ENCODE assay signal across 8 cellular contexts in genomic region chr5:55407059-55407684, GRCh38.
A peak's percentile ranks its signal among the peaks of the same experiment; 100 is the strongest.
DNase-seq lines count a peak whose midpoint lies in the region; ATAC-seq, FAIRE-seq and TF ChIP-seq lines count a peak whose summit lies in the region.

No MANE protein-coding gene starts in this region.

- H3K18ac ChIP-seq in mesenchymal stem cell (ENCODE audit: low read depth in 1 of 2, low read length in 2 of 2) = no peak overlapping the region

- no peaks in the 10 kb centered on the region for H3K27me3 ChIP-seq in mesenchymal stem cell (ENCODE audit: control insufficient read depth in 1 of 2, insufficient read depth in 1 of 2, low read length in 2 of 2)

- H4K8ac ChIP-seq in mesenchymal stem cell (ENCODE audit: low read length) = no peak overlapping the region

- no peak overlapping the region for H2AK5ac ChIP-seq in mesenchymal stem cell (ENCODE audit: low read length, severe bottlenecking)

- H3K79me1 ChIP-seq in mesenchymal stem cell (replicated peaks; ENCODE audit: low read length, poor library complexity, severe bottlenecking) = peaks cover 7% of the 10 kb centered on the region

- no peak overlapping the region for H3K27ac ChIP-seq in mesenchymal stem cell (ENCODE audit: low read length, poor library complexity, severe bottlenecking)

- peak; percentile 7 for DNase-seq in NOMO-1 treated with DMSO at 0.1 percent for 48 hours (lab: John Stamatoyannopoulos, UW; ENCODE audit: unreplicated experiment)
- DNase-seq in NOMO-1 (lab: John Stamatoyannopoulos, UW; ENCODE audit: unreplicated experiment in 2 of 2) = no peak
- DNase-seq in NCI-H69 (lab: John Stamatoyannopoulos, UW) = peak; percentile 68
- peak; percentile 74 for DNase-seq in dermis blood vessel endothelial cell
- peak; percentile 68 for DNase-seq in mesenchymal stem cell
- DNase-seq in GM12891 (ENCODE audit: insufficient read length, low spot score) = no peak

- no peak overlapping the region for H2AFZ ChIP-seq in mesenchymal stem cell (ENCODE audit: low read depth, low read length)

- no peak for FAIRE-seq in GM12891 (lab: Jason Lieb, UNC)

- no peak overlapping the region for H2BK5ac ChIP-seq in mesenchymal stem cell (ENCODE audit: low read depth, low read length, poor library complexity, severe bottlenecking)

- no peak overlapping the region for H3K4me2 ChIP-seq in mesenchymal stem cell (ENCODE audit: low read length, poor library complexity, severe bottlenecking)

- H3K4me3 ChIP-seq in mesenchymal stem cell (ENCODE audit: insufficient read depth in 1 of 2, low read depth in 1 of 2, low read length in 2 of 2) = no peak overlapping the region

- no peak overlapping the region for H3K4ac ChIP-seq in mesenchymal stem cell (ENCODE audit: low read depth in 1 of 2, low read length in 2 of 2)

- 100% methylated on average over 1 of the region's 1 CpG for WGBS in mesenchymal stem cell

- no peak overlapping the region for H3K9ac ChIP-seq in mesenchymal stem cell (ENCODE audit: low read length)

- peaks cover 3% of the 10 kb centered on the region for H3K4me1 ChIP-seq in mesenchymal stem cell (ENCODE audit: control insufficient read depth, insufficient read depth, low read depth, low read length)

- TF ChIP-seq POLR2A in GM12891 (IDR thresholded peaks at IDR 0.05; ENCODE audit: low read depth, low read length) = no peak

- H3K36me3 ChIP-seq in mesenchymal stem cell (ENCODE audit: control insufficient read depth in 1 of 2, insufficient read depth in 2 of 2, low read depth in 1 of 2, low read length in 2 of 2) = peaks cover 4 to 70% of the 10 kb centered on the region in 2 experiments

- no peak overlapping the region for H2BK12ac ChIP-seq in mesenchymal stem cell (ENCODE audit: low read length in 2 of 2)

- ATAC-seq in HG03280 (IDR thresholded peaks at IDR 0.05; ENCODE audit: unreplicated experiment) (no peak), GM21423 (IDR thresholded peaks at IDR 0.05; ENCODE audit: unreplicated experiment) (no peak)

- H3K23ac ChIP-seq in mesenchymal stem cell (ENCODE audit: low read length in 2 of 2) = no peak overlapping the region

- H2BK15ac ChIP-seq in mesenchymal stem cell (ENCODE audit: low read depth, poor library complexity, severe bottlenecking) = no peak overlapping the region

- H4K91ac ChIP-seq in mesenchymal stem cell (ENCODE audit: low read length) = no peak overlapping the region

- H3K14ac ChIP-seq in mesenchymal stem cell (ENCODE audit: low read length in 2 of 2) = no peak overlapping the region

- no peaks in the 10 kb centered on the region for H3K9me3 ChIP-seq in mesenchymal stem cell (ENCODE audit: control insufficient read depth, low read length)

- H2BK120ac ChIP-seq in mesenchymal stem cell (ENCODE audit: low read depth, low read length) = no peak overlapping the region

TF ChIP-seq in GM12891, 5 proteins besides CTCF, POLR2A, EP300 and RAD21:
- TF ChIP-seq TAF1 (IDR thresholded peaks at IDR 0.05; ENCODE audit: low read depth, low read length) = no peak
- TF ChIP-seq POLR2AphosphoS5 (IDR thresholded peaks at IDR 0.05; ENCODE audit: low read depth, low read length) = no peak
- TF ChIP-seq POU2F2 (IDR thresholded peaks at IDR 0.05; ENCODE audit: low read depth, low read length) = no peak
- TF ChIP-seq SPI1 (IDR thresholded peaks at IDR 0.05; ENCODE audit: low read depth, low read length) = no peak
- TF ChIP-seq PAX5 (IDR thresholded peaks at IDR 0.05; ENCODE audit: insufficient read depth, low read length, severe bottlenecking) = no peak

Comparison
In these comparisons a context has a peak if more than half of its experiments do, and no peak if none do; other contexts are left out.
1. DNase-seq: peak in NOMO-1 treated with DMSO at 0.1 percent for 48 hours (single experiment), NCI-H69 (single experiment), dermis blood vessel endothelial cell (single experiment) and mesenchymal stem cell (single experiment); none in NOMO-1 (0 of 2) and GM12891 (single experiment).